9 cellular contexts compared by ENCODE assay signal in the genomic region with DNA sequence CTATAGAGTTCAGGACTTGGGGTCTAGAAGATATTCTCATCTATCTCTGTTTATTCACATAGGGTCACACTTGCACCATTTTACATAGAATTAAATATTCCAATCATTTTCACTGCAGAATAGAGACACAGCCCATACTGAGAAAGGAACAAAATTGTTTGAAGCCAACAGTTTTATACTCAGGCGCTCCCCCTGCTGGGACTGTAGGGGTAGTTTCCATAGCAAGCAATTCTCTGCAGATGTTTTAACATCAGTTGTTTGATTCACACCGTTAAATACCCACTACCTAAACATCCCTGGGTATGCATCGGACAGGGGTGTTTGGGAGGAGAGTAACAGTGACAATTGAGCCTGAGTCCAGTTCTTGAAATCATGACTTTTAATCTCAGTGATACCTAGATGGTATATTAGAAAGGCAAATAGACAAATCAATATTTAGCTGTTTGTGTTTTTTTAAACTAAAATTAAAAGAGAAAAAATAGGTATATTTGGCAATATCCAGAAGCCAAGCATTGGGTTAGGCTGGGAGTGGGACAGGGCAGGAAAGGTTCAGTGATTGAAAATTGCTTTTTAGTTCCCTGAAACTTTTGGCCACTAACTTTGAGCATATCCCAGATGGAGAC. TPM values are rescaled to one million over a fixed set of nuclear protein-coding genes. Genes with fewer than 3 reads are reported as not detected.
DNase-seq lines count a peak whose midpoint lies in the region; ATAC-seq and TF ChIP-seq lines count a peak whose summit lies in the region.
"Had no signal": no experiment of that assay in that cellular context is flagged by ENCODE, and none has a peak within 500 bp of the region (broad histone marks: within the 10 kb centered on the region; RNA-seq: fewer than 3 reads in every experiment).

No MANE protein-coding gene starts in this region.

- H3K4me3 ChIP-seq in Karpas-422 (ENCODE audit: low read length) (no peak overlapping the region), esophagus muscularis mucosa (no peak overlapping the region)

- H3K4me2 ChIP-seq in Karpas-422 (ENCODE audit: low read depth, low read length, poor library complexity, severe bottlenecking): peak overlapping the region; percentile 64

- no peaks in the 10 kb centered on the region for H3K36me3 Mint-ChIP-seq in activated CD8-positive, alpha-beta memory T cell treated with anti-CD3 and anti-CD28 coated beads, Interleukin-2, amount 10 ng/mL, durations not matched to agents 7 days and 5 days
- H3K36me3 Mint-ChIP-seq in progenitor cell of endocrine pancreas (ENCODE audit: insufficient read depth): no peaks in the 10 kb centered on the region

- peaks cover 8% of the 10 kb centered on the region; the same call in 1 of the 2 replicates for H3K79me2 ChIP-seq in Karpas-422 (ENCODE audit: low read length)

- no peaks in the 10 kb centered on the region for H3K9me3 ChIP-seq in Karpas-422 (ENCODE audit: low read length)
- H3K9me3 ChIP-seq in esophagus muscularis mucosa: no peaks in the 10 kb centered on the region

- H3K27me3 Mint-ChIP-seq in activated CD8-positive, alpha-beta memory T cell treated with anti-CD3 and anti-CD28 coated beads, Interleukin-2, amount 10 ng/mL, durations not matched to agents 7 days and 5 days: no peaks in the 10 kb centered on the region
- H3K27me3 Mint-ChIP-seq in progenitor cell of endocrine pancreas: no peaks in the 10 kb centered on the region
- H3K27me3 Mint-ChIP-seq: activated naive CD8-positive, alpha-beta T cell had no signal

- H3K4me1 ChIP-seq in Karpas-422 (ENCODE audit: low read length) (peaks cover 83% of the 10 kb centered on the region), esophagus muscularis mucosa (peaks cover 0 to 9% (median 5%) of the 10 kb centered on the region in 4 donors)

- DNase-seq in activated CD8-positive, alpha-beta memory T cell treated with anti-CD3 and anti-CD28 coated beads, Interleukin-2, amount 10 ng/mL, durations not matched to agents 7 days and 5 days: peak; percentile 42
- no peak for DNase-seq in activated CD8-positive, alpha-beta memory T cell treated with anti-CD3 and anti-CD28 coated beads for 24 hours
- peak; percentile 79 for DNase-seq in Karpas-422
- peak; percentile 4 to 29 for DNase-seq in activated CD4-positive, alpha-beta T cell treated with anti-CD3 and anti-CD28 coated beads for 4 hours
- DNase-seq in esophagus muscularis mucosa (ENCODE audit: extremely low spot score): no peak
- no peak for DNase-seq in progenitor cell of endocrine pancreas (ENCODE audit: low spot score, unreplicated experiment)
- no peak for DNase-seq in cerebellar cortex (ENCODE audit: low spot score)

- no peak overlapping the region for H3K4me3 Mint-ChIP-seq in activated CD8-positive, alpha-beta memory T cell treated with anti-CD3 and anti-CD28 coated beads, Interleukin-2, amount 10 ng/mL, durations not matched to agents 7 days and 5 days
- no peak overlapping the region for H3K4me3 Mint-ChIP-seq in progenitor cell of endocrine pancreas (ENCODE audit: low read depth)
- H3K4me3 Mint-ChIP-seq: activated naive CD8-positive, alpha-beta T cell had no signal

- H3K27ac Mint-ChIP-seq in activated CD8-positive, alpha-beta memory T cell treated with anti-CD3 and anti-CD28 coated beads, Interleukin-2, amount 10 ng/mL, durations not matched to agents 7 days and 5 days: no peak overlapping the region
- H3K27ac Mint-ChIP-seq in progenitor cell of endocrine pancreas: no peak overlapping the region
- H3K27ac Mint-ChIP-seq: activated naive CD8-positive, alpha-beta T cell had no signal

- no peaks in the 10 kb centered on the region for H3K9me3 Mint-ChIP-seq in activated CD8-positive, alpha-beta memory T cell treated with anti-CD3 and anti-CD28 coated beads, Interleukin-2, amount 10 ng/mL, durations not matched to agents 7 days and 5 days (ENCODE audit: low read depth)
- peaks cover 10% of the 10 kb centered on the region for H3K9me3 Mint-ChIP-seq in progenitor cell of endocrine pancreas (ENCODE audit: low read depth)

- H3K4me1 Mint-ChIP-seq in activated CD8-positive, alpha-beta memory T cell treated with anti-CD3 and anti-CD28 coated beads, Interleukin-2, amount 10 ng/mL, durations not matched to agents 7 days and 5 days: no peaks in the 10 kb centered on the region
- H3K4me1 Mint-ChIP-seq in progenitor cell of endocrine pancreas (ENCODE audit: low read depth): peaks cover 2% of the 10 kb centered on the region

- H3K9ac ChIP-seq in Karpas-422 (ENCODE audit: low read length): peak overlapping the region; percentile 36

- peak overlapping the region; percentile 95 for H3K27ac ChIP-seq in Karpas-422 (ENCODE audit: low read length)
- H3K27ac ChIP-seq in esophagus muscularis mucosa (replicated peaks in 1 of 4): no peak overlapping the region

- peak; percentile 47 to 50 (median 48) for TF ChIP-seq CTCF in esophagus muscularis mucosa (IDR thresholded peaks at IDR 0.05)
- TF ChIP-seq CTCF in progenitor cell of endocrine pancreas (IDR thresholded peaks at IDR 0.05; ENCODE audit: unreplicated experiment): peak; percentile 62

- WGBS in esophagus muscularis mucosa: 14% methylated on average over 3 of the region's 3 CpGs

- no peak for ATAC-seq in activated CD8-positive, alpha-beta memory T cell treated with anti-CD3 and anti-CD28 coated beads, Interleukin-2, amount 10 ng/mL, durations not matched to agents 7 days and 5 days
- no peak for ATAC-seq in HG02759 (IDR thresholded peaks at IDR 0.05; ENCODE audit: unreplicated experiment)

- intact Hi-C loops in esophagus muscularis mucosa (cut with DNase I): loop anchor here (5.0 to 10.0 kb wide), 2 partner anchors 57 to 161 kb away; no protein-coding TSS in a partner anchor

- H2AFZ ChIP-seq in Karpas-422 (ENCODE audit: low read length): no peak overlapping the region

- H4K20me1 ChIP-seq in Karpas-422 (ENCODE audit: insufficient read depth, low read depth, low read length): no peaks in the 10 kb centered on the region

- no peak for TF ChIP-seq EP300 in esophagus muscularis mucosa (IDR thresholded peaks at IDR 0.05)

- no peaks in the 10 kb centered on the region for H3K9me2 ChIP-seq in Karpas-422 (replicated peaks; ENCODE audit: insufficient read depth, low read length)

- CTCF ChIA-PET in activated CD8-positive, alpha-beta memory T cell treated with anti-CD3 and anti-CD28 coated beads, Interleukin-2, amount 10 ng/mL, durations not matched to agents 7 days and 5 days (lab: Charles Lee): interaction anchor here (0.7 to 1.7 kb wide), 3 partner anchors 159 to 228 kb away, joined by 3 to 7 read pairs (median 5); no protein-coding TSS in a partner anchor

- TF ChIP-seq POLR2A in esophagus muscularis mucosa (IDR thresholded peaks at IDR 0.05; ENCODE audit: low read depth): no peak

- no peaks in the 10 kb centered on the region for H3K36me3 ChIP-seq in Karpas-422 (ENCODE audit: insufficient read depth, low read length)
- peaks cover 0 to 34% (median 19%) of the 10 kb centered on the region in 4 donors for H3K36me3 ChIP-seq in esophagus muscularis mucosa

- H3K27me3 ChIP-seq in Karpas-422 (ENCODE audit: low read length) (no peaks in the 10 kb centered on the region), esophagus muscularis mucosa (no peaks in the 10 kb centered on the region)

RNA-seq across cellular contexts. Expression of a gene that starts 33.8 kb away (rescaled TPM):
- total RNA-seq in activated CD8-positive, alpha-beta memory T cell treated with anti-CD3 and anti-CD28 coated beads, Interleukin-2, amount 10 ng/mL, durations not matched to agents 7 days and 5 days: under 1 TPM; 0.35 to 0.40 TPM
- total RNA-seq in Karpas-422 (2014; rRNA removed; shearing (Covaris generic); ENCODE audit: low replicate concordance): 5.4 and 6.3 TPM in 2 replicates
- total RNA-seq in esophagus muscularis mucosa (10 to 100 TPM; 14.3 to 19.9 (median 17.5) TPM), progenitor cell of endocrine pancreas (0.96 and 1.5 TPM in 2 replicates)

Comparison
In these comparisons a context has a peak if more than half of its experiments do, and no peak if none do; other contexts are left out.
1. DNase-seq: peak in activated CD8-positive, alpha-beta memory T cell treated with anti-CD3 and anti-CD28 coated beads, Interleukin-2, amount 10 ng/mL, durations not matched to agents 7 days and 5 days (single experiment), Karpas-422 (single experiment) and activated CD4-positive, alpha-beta T cell treated with anti-CD3 and anti-CD28 coated beads for 4 hours (2 of 2); none in activated CD8-positive, alpha-beta memory T cell treated with anti-CD3 and anti-CD28 coated beads for 24 hours (single experiment), esophagus muscularis mucosa (single experiment), progenitor cell of endocrine pancreas (single experiment) and cerebellar cortex (single experiment).